Comparison of ENCODE assay signal across 13 cellular contexts in genomic region chr5:153974813-153975163, GRCh38.
DNase-seq lines count a peak whose midpoint lies in the region; ATAC-seq lines count a peak whose summit lies in the region.
"Had no signal": no experiment of that assay in that cellular context is flagged by ENCODE, and none has a peak within 500 bp of the region (broad histone marks: within the 10 kb centered on the region; RNA-seq: fewer than 3 reads in every experiment).

No MANE protein-coding gene starts in this region.

- ATAC-seq in GM19395 (IDR thresholded peaks at IDR 0.05; ENCODE audit: unreplicated experiment) (peak; percentile 20), HG03103 (IDR thresholded peaks at IDR 0.05; ENCODE audit: low read depth, unreplicated experiment) (peak; percentile 18), esophagus mucosa (peak; percentile 76)

- peak; percentile 20 for DNase-seq in AG08395 (ENCODE audit: low spot score)
- DNase-seq in iPS-NIHi7 (ENCODE audit: extremely low spot score): no peak
- DNase-seq in NCI-H146 (lab: John Stamatoyannopoulos, UW): no peak
- no peak for DNase-seq in stimulated activated naive CD4-positive, alpha-beta T cell treated with Interleukin-2 at 50 U/mL for 16 hours (lab: John Stamatoyannopoulos, UW)
- DNase-seq in NOMO-1 treated with dmso at 0.1 percent for 144 hours (lab: John Stamatoyannopoulos, UW; ENCODE audit: unreplicated experiment): no peak
- DNase-seq: activated CD4-positive, CD25-positive, alpha-beta regulatory T cell treated with anti-CD3 and anti-CD28 coated beads, Interleukin-2, amount 50 U/mL, for 72 hours; DMS153; NCI-H1105; NCI-H510A; psoas muscle had no signal

Comparison
In these comparisons a context has a peak if more than half of its experiments do, and no peak if none do; other contexts are left out.
1. ATAC-seq: peak in every context shown above with its lines; median percentile 76 in esophagus mucosa; 20 in GM19395; 18 in HG03103.